In genomic region chr9:112239708-112240107, GRCh38 we compare ENCODE assay signal across 18 cellular contexts.
DNase-seq lines count a peak whose midpoint lies in the region; ATAC-seq and TF ChIP-seq lines count a peak whose summit lies in the region.
"Had no signal": no experiment of that assay in that cellular context is flagged by ENCODE, and none has a peak within 500 bp of the region (broad histone marks: within the 10 kb centered on the region; RNA-seq: fewer than 3 reads in every experiment).

No MANE protein-coding gene starts in this region.

- no peak overlapping the region for H3K9ac ChIP-seq in colonic mucosa (ENCODE audit: low read depth in 2 of 2, low read length in 2 of 2)

- no peaks in the 10 kb centered on the region for H3K9me3 ChIP-seq in colonic mucosa
- H3K9me3 ChIP-seq: A549 had no signal

- peaks cover 4% of the 10 kb centered on the region for H3K4me1 ChIP-seq in colonic mucosa

- H3K27ac ChIP-seq in colonic mucosa = peak overlapping the region; percentile 24
- H3K27ac ChIP-seq: 22Rv1, C4-2B had no signal

- H3K36me3 ChIP-seq in colonic mucosa = no peaks in the 10 kb centered on the region

- no peaks in the 10 kb centered on the region for H3K27me3 ChIP-seq in colonic mucosa

- TF ChIP-seq CTCF in colonic mucosa (IDR thresholded peaks at IDR 0.05) = no peak

- peak overlapping the region; percentile 53 for H3K27ac Mint-ChIP-seq in activated CD4-positive, alpha-beta T cell treated with anti-CD3 and anti-CD28 coated beads, Interleukin-2, amount 10 ng/mL, durations not matched to agents 24 days and 14 days
- peak overlapping the region; percentile 46 for H3K27ac Mint-ChIP-seq in stimulated activated naive CD8-positive, alpha-beta T cell treated with anti-CD3 and anti-CD28 coated beads, Interleukin-15, Interleukin-2, amounts not matched to agents 100 ng/mL and 50 ng/mL, for 24 hours
- H3K27ac Mint-ChIP-seq in stimulated activated naive CD8-positive, alpha-beta T cell treated with anti-CD3 and anti-CD28 coated beads, Interleukin-15, amount 100 ng/mL, for 72 hours = no peak overlapping the region
- H3K27ac Mint-ChIP-seq: CD4-positive, alpha-beta T cell; GM23338; HFFc6 had no signal

- H3K4me3 Mint-ChIP-seq in activated CD4-positive, alpha-beta T cell treated with anti-CD3 and anti-CD28 coated beads, Interleukin-2, amount 10 ng/mL, durations not matched to agents 24 days and 14 days = no peak overlapping the region
- no peak overlapping the region for H3K4me3 Mint-ChIP-seq in stimulated activated naive CD8-positive, alpha-beta T cell treated with anti-CD3 and anti-CD28 coated beads, Interleukin-15, Interleukin-2, amounts not matched to agents 100 ng/mL and 50 ng/mL, for 24 hours
- no peak overlapping the region for H3K4me3 Mint-ChIP-seq in stimulated activated naive CD8-positive, alpha-beta T cell treated with anti-CD3 and anti-CD28 coated beads, Interleukin-15, amount 100 ng/mL, for 72 hours
- H3K4me3 Mint-ChIP-seq: CD4-positive, alpha-beta T cell; GM23338; HFFc6 had no signal

- no peak overlapping the region for H3K4me3 ChIP-seq in colonic mucosa
- H3K4me3 ChIP-seq: A549, GM23338 had no signal

- no peaks in the 10 kb centered on the region for H3K27me3 Mint-ChIP-seq in activated CD4-positive, alpha-beta T cell treated with anti-CD3 and anti-CD28 coated beads, Interleukin-2, amount 10 ng/mL, durations not matched to agents 24 days and 14 days
- H3K27me3 Mint-ChIP-seq in stimulated activated naive CD8-positive, alpha-beta T cell treated with anti-CD3 and anti-CD28 coated beads, Interleukin-15, Interleukin-2, amounts not matched to agents 100 ng/mL and 50 ng/mL, for 24 hours = no peaks in the 10 kb centered on the region
- no peaks in the 10 kb centered on the region for H3K27me3 Mint-ChIP-seq in stimulated activated naive CD8-positive, alpha-beta T cell treated with anti-CD3 and anti-CD28 coated beads, Interleukin-15, amount 100 ng/mL, for 72 hours
- H3K27me3 Mint-ChIP-seq: CD4-positive, alpha-beta T cell had no signal

- H3K36me3 Mint-ChIP-seq in activated CD4-positive, alpha-beta T cell treated with anti-CD3 and anti-CD28 coated beads, Interleukin-2, amount 10 ng/mL, durations not matched to agents 24 days and 14 days (ENCODE audit: low read depth) = peaks cover 20% of the 10 kb centered on the region
- H3K36me3 Mint-ChIP-seq in stimulated activated naive CD8-positive, alpha-beta T cell treated with anti-CD3 and anti-CD28 coated beads, Interleukin-15, Interleukin-2, amounts not matched to agents 100 ng/mL and 50 ng/mL, for 24 hours (ENCODE audit: low read depth) = peaks cover 53% of the 10 kb centered on the region

- DNase-seq in activated CD4-positive, alpha-beta T cell treated with anti-CD3 and anti-CD28 coated beads, Interleukin-2, amount 10 ng/mL, durations not matched to agents 24 days and 14 days = no peak
- DNase-seq in activated CD4-positive, alpha-beta T cell treated with anti-CD3 and anti-CD28 coated beads, Interleukin-2, amount 50 U/mL, for 1 hour = no peak
- no peak for DNase-seq in stimulated activated naive CD8-positive, alpha-beta T cell treated with anti-CD3 and anti-CD28 coated beads, Interleukin-15, amount 100 ng/mL, for 72 hours
- no peak for DNase-seq in colonic mucosa
- DNase-seq in activated effector memory CD4-positive, alpha-beta T cell treated with anti-CD3 and anti-CD28 coated beads, Interleukin-2, amount 50 U/mL, for 16 hours = no peak
- no peak for DNase-seq in RKO (ENCODE audit: low spot score)
- DNase-seq: AML-193; Calu3; CD4-positive, alpha-beta T cell; DMS79 treated with DMSO at 0.1 percent for 48 hours; GF-D8; HCEC 1CT; HFFc6 had no signal

- H3K4me1 Mint-ChIP-seq in activated CD4-positive, alpha-beta T cell treated with anti-CD3 and anti-CD28 coated beads, Interleukin-2, amount 10 ng/mL, durations not matched to agents 24 days and 14 days = peaks cover 7% of the 10 kb centered on the region
- H3K4me1 Mint-ChIP-seq in stimulated activated naive CD8-positive, alpha-beta T cell treated with anti-CD3 and anti-CD28 coated beads, Interleukin-15, Interleukin-2, amounts not matched to agents 100 ng/mL and 50 ng/mL, for 24 hours (ENCODE audit: low read depth) = peaks cover 13% of the 10 kb centered on the region
- peaks cover 20% of the 10 kb centered on the region for H3K4me1 Mint-ChIP-seq in stimulated activated naive CD8-positive, alpha-beta T cell treated with anti-CD3 and anti-CD28 coated beads, Interleukin-15, amount 100 ng/mL, for 72 hours

- no peak for ATAC-seq in stimulated activated naive CD8-positive, alpha-beta T cell treated with anti-CD3 and anti-CD28 coated beads, Interleukin-15, amount 100 ng/mL, for 72 hours
- ATAC-seq: A549, GM23338 had no signal

- H3K9me3 Mint-ChIP-seq in activated CD4-positive, alpha-beta T cell treated with anti-CD3 and anti-CD28 coated beads, Interleukin-2, amount 10 ng/mL, durations not matched to agents 24 days and 14 days = no peaks in the 10 kb centered on the region
- no peaks in the 10 kb centered on the region for H3K9me3 Mint-ChIP-seq in stimulated activated naive CD8-positive, alpha-beta T cell treated with anti-CD3 and anti-CD28 coated beads, Interleukin-15, Interleukin-2, amounts not matched to agents 100 ng/mL and 50 ng/mL, for 24 hours
- H3K9me3 Mint-ChIP-seq in stimulated activated naive CD8-positive, alpha-beta T cell treated with anti-CD3 and anti-CD28 coated beads, Interleukin-15, amount 100 ng/mL, for 72 hours = no peaks in the 10 kb centered on the region
- H3K9me3 Mint-ChIP-seq: CD4-positive, alpha-beta T cell; GM23338; HFFc6 had no signal

- intact Hi-C loops in activated CD4-positive, alpha-beta T cell treated with anti-CD3 and anti-CD28 coated beads, Interleukin-2, amount 10 ng/mL, durations not matched to agents 24 days and 14 days (cut with micrococcal nuclease) = no loop called here
- intact Hi-C loops in colonic mucosa (cut with DNase I) = no loop called here

Comparison
In these comparisons a context has a peak if more than half of its experiments do, and no peak if none do; other contexts are left out.
1. H3K27ac Mint-ChIP-seq: peak in activated CD4-positive, alpha-beta T cell treated with anti-CD3 and anti-CD28 coated beads, Interleukin-2, amount 10 ng/mL, durations not matched to agents 24 days and 14 days (single experiment) and stimulated activated naive CD8-positive, alpha-beta T cell treated with anti-CD3 and anti-CD28 coated beads, Interleukin-15, Interleukin-2, amounts not matched to agents 100 ng/mL and 50 ng/mL, for 24 hours (single experiment); none in stimulated activated naive CD8-positive, alpha-beta T cell treated with anti-CD3 and anti-CD28 coated beads, Interleukin-15, amount 100 ng/mL, for 72 hours (0 of 2).